In genomic region chr22:45459235-45459634, GRCh38 we compare ENCODE assay signal across 27 cellular contexts. TPM values are rescaled to one million over a fixed set of nuclear protein-coding genes. Genes with fewer than 3 reads are reported as not detected.
DNase-seq lines count a peak whose midpoint lies in the region; ATAC-seq, FAIRE-seq and TF ChIP-seq lines count a peak whose summit lies in the region.
"Had no signal": no experiment of that assay in that cellular context is flagged by ENCODE, and none has a peak within 500 bp of the region (broad histone marks: within the 10 kb centered on the region; RNA-seq: fewer than 3 reads in every experiment).

No MANE protein-coding gene starts in this region.

- 94% methylated on average over 8 of the region's 8 CpGs for WGBS in hepatocyte (ENCODE audit: low lambda C conversion rate, missing lambda C conversion rate)

- no peak overlapping the region for H2AFZ ChIP-seq in hepatocyte

- no peak for TF ChIP-seq CTCF in right atrium auricular region (IDR thresholded peaks at IDR 0.05)
- TF ChIP-seq CTCF in hepatocyte (IDR thresholded peaks at IDR 0.05; ENCODE audit: poor library complexity) = no peak
- TF ChIP-seq CTCF in gastrocnemius medialis (IDR thresholded peaks at IDR 0.05 in 4 of 5, conservative IDR thresholded peaks at IDR 0.05 in 1 of 5) = no peak

- FAIRE-seq in urothelium cell line (lab: Jason Lieb, UNC) = peak; percentile 23
- FAIRE-seq: A204.1, G401.6, GM19239, HepG2 had no signal

- H4K20me1 ChIP-seq in hepatocyte (ENCODE audit: insufficient read depth, poor library complexity, severe bottlenecking) = no peaks in the 10 kb centered on the region

- H3K4me1 ChIP-seq in right atrium auricular region (peaks cover 0 to 4% of the 10 kb centered on the region in 2 donors), hepatocyte (ENCODE audit: insufficient read depth) (peaks cover 23% of the 10 kb centered on the region), gastrocnemius medialis (peaks cover 0 to 3% of the 10 kb centered on the region in 2 donors)

- in situ Hi-C loops in gastrocnemius medialis (cut with MboI; ENCODE audit: low sequenced_read_pairs in 4 of 4) = no loop called here

- no peak overlapping the region for H3K4me3 ChIP-seq in right atrium auricular region
- no peak overlapping the region for H3K4me3 ChIP-seq in hepatocyte
- H3K4me3 ChIP-seq in gastrocnemius medialis = no peak overlapping the region

- no peaks in the 10 kb centered on the region for H3K36me3 ChIP-seq in right atrium auricular region
- H3K36me3 ChIP-seq in hepatocyte (replicated peaks; ENCODE audit: insufficient read depth, low read depth) = no peaks in the 10 kb centered on the region
- no peaks in the 10 kb centered on the region for H3K36me3 ChIP-seq in gastrocnemius medialis

- no peaks in the 10 kb centered on the region for H3K9me3 ChIP-seq in right atrium auricular region
- H3K9me3 ChIP-seq in hepatocyte (ENCODE audit: low read depth) = no peaks in the 10 kb centered on the region
- H3K9me3 ChIP-seq in gastrocnemius medialis = no peaks in the 10 kb centered on the region

- no peak for DNase-seq in right atrium auricular region (ENCODE audit: low spot score)
- no peak for DNase-seq in Right ventricle myocardium superior
- DNase-seq in hepatocyte (ENCODE audit: low spot score) = no peak
- DNase-seq in gastrocnemius medialis = no peak
- no peak for DNase-seq in urothelium cell line (ENCODE audit: low spot score)
- DNase-seq: Calu3; CD8-positive, alpha-beta memory T cell; DMS153; GOT3; KBM-7; MM.1S; NCI-H1048; NCI-H1417 treated with DMSO at 0.1 percent for 48 hours; NCI-H187; NCI-H446 treated with DMSO at 0.1 percent for 48 hours; NCI-H526 treated with DMSO at 0.1 percent for 48 hours; SHP77 had no signal

- H3K79me2 ChIP-seq in hepatocyte = no peaks in the 10 kb centered on the region

- H3K27me3 ChIP-seq in right atrium auricular region (no peaks in the 10 kb centered on the region), hepatocyte (no peaks in the 10 kb centered on the region), gastrocnemius medialis (no peaks in the 10 kb centered on the region)

- H3K27ac ChIP-seq in right atrium auricular region (peak overlapping the region; percentile 16 to 81), hepatocyte (peak overlapping the region; percentile 87), gastrocnemius medialis (peak overlapping the region in 3 of 4 donors; percentile 39 to 57 (median 41))
- H3K27ac ChIP-seq: C4-2B had no signal

- intact Hi-C loops in Right ventricle myocardium superior (cut with DNase I) (no loop called here), gastrocnemius medialis (cut with DNase I; ENCODE audit: low total_unique reads) (no loop called here)

- no peak for TF ChIP-seq POLR2A in gastrocnemius medialis (IDR thresholded peaks at IDR 0.05)

- no peak overlapping the region for H3K4me2 ChIP-seq in hepatocyte

- H3K9me2 ChIP-seq in hepatocyte (replicated peaks; ENCODE audit: insufficient read depth) = no peaks in the 10 kb centered on the region

- ATAC-seq in Right ventricle myocardium superior (ENCODE audit: poor library complexity) (no peak), gastrocnemius medialis (no peak), HG03457 (IDR thresholded peaks at IDR 0.05; ENCODE audit: unreplicated experiment) (no peak), HG02642 (IDR thresholded peaks at IDR 0.05; ENCODE audit: poor library complexity, unreplicated experiment) (no peak), HG03354 (IDR thresholded peaks at IDR 0.05; ENCODE audit: poor library complexity, severe bottlenecking, unreplicated experiment) (no peak)
- ATAC-seq: HCT116, HepG2 had no signal

RNA-seq across cellular contexts. Expression of gene FBLN1, which starts 43.4 kb away (rescaled TPM):
- total RNA-seq in right atrium auricular region (100 to 1,000 TPM in 1 of 2 donors, 10 to 100 TPM in 1; 92.8 to 354 TPM), Right ventricle myocardium superior (89.5 TPM), hepatocyte (185 and 201 TPM in 2 replicates), gastrocnemius medialis (10 to 100 TPM; 12.5 to 37.1 (median 19.2) TPM)
- 669 and 709 TPM in 2 replicates for polyA plus RNA-seq in hepatocyte
- total RNA-seq: CD8-positive, alpha-beta memory T cell had no signal
- polyA plus RNA-seq: CD8-positive, alpha-beta memory T cell had no signal

RNA-seq across cellular contexts. Expression of gene RIBC2, which starts 45.7 kb away (rescaled TPM):
- total RNA-seq in right atrium auricular region (not detected), Right ventricle myocardium superior (not detected), hepatocyte (0.48 and 0.50 TPM in 2 replicates), gastrocnemius medialis (not detected)
- polyA plus RNA-seq in hepatocyte = 0.56 and 1.3 TPM in 2 replicates
- polyA plus RNA-seq: HepG2 had no signal

RNA-seq across cellular contexts. Expression of gene SMC1B, which starts 45.8 kb away (rescaled TPM):
- total RNA-seq in right atrium auricular region (not detected), Right ventricle myocardium superior (not detected), hepatocyte (not detected in 2 replicates), gastrocnemius medialis (not detected)
- 0.10 TPM in 1 of 2 replicates, not detected in the other for polyA plus RNA-seq in hepatocyte
- total RNA-seq: Calu3, Daoy, HepG2 had no signal
- polyA plus RNA-seq: CD8-positive, alpha-beta memory T cell; HepG2 had no signal
